Comparison of ENCODE assay signal across 9 cellular contexts in genomic region chr16:69890891-69891282, GRCh38.
DNase-seq lines count a peak whose midpoint lies in the region; ATAC-seq and TF ChIP-seq lines count a peak whose summit lies in the region.
"Had no signal": no experiment of that assay in that cellular context is flagged by ENCODE, and none has a peak within 500 bp of the region (broad histone marks: within the 10 kb centered on the region; RNA-seq: fewer than 3 reads in every experiment).

No MANE protein-coding gene starts in this region.

- DNase-seq in right lobe of liver (no peak), mucosa of gallbladder (ENCODE audit: low spot score) (no peak), NCI-H510A (lab: John Stamatoyannopoulos, UW) (no peak), SHP77 (lab: John Stamatoyannopoulos, UW) (no peak)
- DNase-seq: activated CD4-positive, alpha-beta memory T cell treated with anti-CD3 and anti-CD28 coated beads for 36 hours had no signal

- WGBS in right lobe of liver (ENCODE audit: insufficient coverage, low coverage, low lambda C conversion rate, missing lambda C conversion rate) = 75% methylated on average over 2 of the region's 8 CpGs

- intact Hi-C loops in right lobe of liver (cut with DNase I) = no loop called here

- no peaks in the 10 kb centered on the region for H3K9me3 ChIP-seq in HUES48 (ENCODE audit: control insufficient read depth, insufficient read depth, low read length)
- no peaks in the 10 kb centered on the region for H3K9me3 ChIP-seq in right lobe of liver

- H3K27ac ChIP-seq in HUES48 (ENCODE audit: low read depth, low read length) (peak overlapping the region; percentile 42), cingulate gyrus (ENCODE audit: low read depth, low read length) (peak overlapping the region; percentile 100), right lobe of liver (peak overlapping the region; percentile 57 to 82 (median 68)), skin epidermis (peak overlapping the region in 19 of 21 experiments; percentile 15 to 90 (median 68))

- H3K4me1 ChIP-seq in HUES48 (ENCODE audit: control insufficient read depth, insufficient read depth, low read length) = peaks cover 8% of the 10 kb centered on the region; the same call in 1 of the 2 replicates
- peaks cover 0 to 16% (median 0%) of the 10 kb centered on the region in 4 donors for H3K4me1 ChIP-seq in right lobe of liver

- H3K27me3 ChIP-seq in HUES48 (ENCODE audit: control insufficient read depth, insufficient read depth, low read length) = no peaks in the 10 kb centered on the region
- H3K27me3 ChIP-seq in right lobe of liver = no peaks in the 10 kb centered on the region

- ATAC-seq in right lobe of liver = peak in 2 of 4 donors; percentile 8 to 44
- ATAC-seq in HG03045 (IDR thresholded peaks at IDR 0.05; ENCODE audit: unreplicated experiment) = no peak

- no peak overlapping the region for H3K9ac ChIP-seq in HUES48 (ENCODE audit: low read depth, low read length)

- no peak for TF ChIP-seq CTCF in right lobe of liver (IDR thresholded peaks at IDR 0.05)

- H3K4me3 ChIP-seq in HUES48 (ENCODE audit: low read depth, low read length) = no peak overlapping the region
- no peak overlapping the region for H3K4me3 ChIP-seq in right lobe of liver
- H3K4me3 ChIP-seq in skin epidermis = no peak overlapping the region

- TF ChIP-seq POLR2A in right lobe of liver (IDR thresholded peaks at IDR 0.05) = no peak

- no peaks in the 10 kb centered on the region for H3K36me3 ChIP-seq in HUES48 (ENCODE audit: control insufficient read depth, insufficient read depth, low read length)
- no peaks in the 10 kb centered on the region for H3K36me3 ChIP-seq in right lobe of liver

Comparison
In these comparisons a context has a peak if more than half of its experiments do, and no peak if none do; other contexts are left out.
1. H3K27ac ChIP-seq: peak in every context shown above with its lines; median percentile 100 in cingulate gyrus; 68 in right lobe of liver; 68 in skin epidermis; 42 in HUES48.